In genomic region chr9:114850871-114851270, GRCh38 we compare ENCODE assay signal across 14 cellular contexts. TPM values are rescaled to one million over a fixed set of nuclear protein-coding genes. Genes with fewer than 3 reads are reported as not detected.
DNase-seq lines count a peak whose midpoint lies in the region; ATAC-seq lines count a peak whose summit lies in the region.
"Had no signal": no experiment of that assay in that cellular context is flagged by ENCODE, and none has a peak within 500 bp of the region (broad histone marks: within the 10 kb centered on the region; RNA-seq: fewer than 3 reads in every experiment).

No MANE protein-coding gene starts in this region.

- no peak overlapping the region for H3K4me3 Mint-ChIP-seq in activated T-cell treated with anti-CD3 and anti-CD28 coated beads, Interleukin-2, amount 50 U/mL, for 4 hours
- H3K4me3 Mint-ChIP-seq: activated B cell treated with CpG ODN at 0.5 μM for 24 hours, memory B cell had no signal

- no peaks in the 10 kb centered on the region for H3K27me3 Mint-ChIP-seq in activated T-cell treated with anti-CD3 and anti-CD28 coated beads, Interleukin-2, amount 50 U/mL, for 4 hours (ENCODE audit: low read depth)
- H3K27me3 Mint-ChIP-seq: memory B cell had no signal

- H3K4me1 Mint-ChIP-seq in activated T-cell treated with anti-CD3 and anti-CD28 coated beads, Interleukin-2, amount 50 U/mL, for 4 hours (ENCODE audit: low read depth), result peaks cover 15% of the 10 kb centered on the region
- H3K4me1 Mint-ChIP-seq: activated B cell treated with CpG ODN at 0.5 μM for 24 hours, memory B cell had no signal

- H3K36me3 Mint-ChIP-seq in activated T-cell treated with anti-CD3 and anti-CD28 coated beads, Interleukin-2, amount 50 U/mL, for 4 hours (ENCODE audit: insufficient read depth), result no peaks in the 10 kb centered on the region
- H3K36me3 Mint-ChIP-seq: memory B cell had no signal

- DNase-seq in activated T-cell treated with anti-CD3 and anti-CD28 coated beads, Interleukin-2, amount 50 U/mL, for 4 hours, result no peak
- no peak for DNase-seq in activated T-cell treated with anti-CD3 and anti-CD28 coated beads, Interleukin-2, amount 50 U/mL, for 1 hour
- DNase-seq in NOMO-1 (lab: John Stamatoyannopoulos, UW; ENCODE audit: unreplicated experiment in 2 of 2) (peak; percentile 25 to 27), dedifferentiated amniotic fluid mesenchymal stem cell (ENCODE audit: extremely low spot score) (peak; percentile 49), DMS114 treated with DMSO at 0.1 percent for 48 hours (lab: John Stamatoyannopoulos, UW; ENCODE audit: unreplicated experiment) (no peak)
- DNase-seq in stimulated activated CD4-positive, alpha-beta T cell treated with anti-CD3 and anti-CD28 coated beads, Interleukin-4, amount 100 ng/mL, for 24 hours, result peak; percentile 17
- DNase-seq: activated B cell treated with CpG ODN at 0.5 μM for 24 hours; activated effector memory CD4-positive, alpha-beta T cell treated with anti-CD3 and anti-CD28 coated beads, Interleukin-2, amount 50 U/mL, for 16 hours; DMS153; NCI-H2029 had no signal

- peak; percentile 57 to 59 for ATAC-seq in activated T-cell treated with anti-CD3 and anti-CD28 coated beads, Interleukin-2, amount 50 U/mL, for 4 hours
- ATAC-seq in GM18867 (IDR thresholded peaks at IDR 0.05; ENCODE audit: unreplicated experiment) (no peak), HG03097 (IDR thresholded peaks at IDR 0.05; ENCODE audit: low FRiP score, unreplicated experiment) (no peak)

- no peaks in the 10 kb centered on the region for H3K9me3 Mint-ChIP-seq in activated T-cell treated with anti-CD3 and anti-CD28 coated beads, Interleukin-2, amount 50 U/mL, for 4 hours
- H3K9me3 Mint-ChIP-seq: activated B cell treated with CpG ODN at 0.5 μM for 24 hours, memory B cell had no signal

RNA-seq across cellular contexts. Expression of gene TNFSF15, which starts 45.0 kb away (rescaled TPM):
- under 1 TPM; 0.32 to 0.53 (median 0.43) TPM for total RNA-seq in activated T-cell treated with anti-CD3 and anti-CD28 coated beads, Interleukin-2, amount 50 U/mL, for 4 hours
- total RNA-seq: SK-MEL-5 had no signal

Comparison
In these comparisons a context has a peak if more than half of its experiments do, and no peak if none do; other contexts are left out.
1. ATAC-seq: peak in activated T-cell treated with anti-CD3 and anti-CD28 coated beads, Interleukin-2, amount 50 U/mL, for 4 hours (2 of 2); none in GM18867 (single experiment) and HG03097 (single experiment).
2. DNase-seq: peak in NOMO-1 (2 of 2), dedifferentiated amniotic fluid mesenchymal stem cell (single experiment) and stimulated activated CD4-positive, alpha-beta T cell treated with anti-CD3 and anti-CD28 coated beads, Interleukin-4, amount 100 ng/mL, for 24 hours (single experiment); none in activated T-cell treated with anti-CD3 and anti-CD28 coated beads, Interleukin-2, amount 50 U/mL, for 4 hours (single experiment), activated T-cell treated with anti-CD3 and anti-CD28 coated beads, Interleukin-2, amount 50 U/mL, for 1 hour (single experiment) and DMS114 treated with DMSO at 0.1 percent for 48 hours (single experiment).